In genomic region chr15:70169147-70169546, GRCh38 we compare ENCODE assay signal across 29 cellular contexts.
"Had no signal": no experiment of that assay in that cellular context is flagged by ENCODE, and none has a peak within 500 bp of the region (broad histone marks: within the 10 kb centered on the region; RNA-seq: fewer than 3 reads in every experiment).

No MANE protein-coding gene starts in this region.

- H3K27me3 ChIP-seq: left lung, neutrophil, ovary, stomach, testis, thyroid gland, transverse colon, uterus had no signal

- H3K4me2 ChIP-seq: neural progenitor cell had no signal

- H3K36me3 ChIP-seq: left lung, neural progenitor cell, neutrophil, ovary, prostate gland, stomach, thyroid gland, transverse colon, uterus had no signal

- H2AFZ ChIP-seq: neural progenitor cell had no signal

- H3K9ac ChIP-seq: neural progenitor cell had no signal

- H3K9me3 ChIP-seq: left lung, mucosa of descending colon, neutrophil, ovary, prostate gland, testis, thyroid gland, transverse colon, uterus had no signal

- DNase-seq: head of caudate nucleus; hippocampal formation; kidney; left colon; left lung; midbrain; mucosa of descending colon; naive thymus-derived CD4-positive, alpha-beta T cell; nephron progenitor cell; occipital lobe; ovary; retina; right cardiac atrium; stimulated activated CD4-positive, alpha-beta T cell treated with anti-CD3 and anti-CD28 coated beads, Interleukin-12 subunit alpha, Interleukin-12 subunit beta, amount 100 ng/mL, for 4 hours; stimulated activated CD4-positive, alpha-beta T cell treated with anti-CD3 and anti-CD28 coated beads, Interleukin-15, amount 100 ng/mL, for 24 hours; stimulated activated CD4-positive, alpha-beta T cell treated with anti-CD3 and anti-CD28 coated beads, Interleukin-2, amount 100 ng/mL, for 24 hours; stimulated activated CD4-positive, alpha-beta T cell treated with anti-CD3 and anti-CD28 coated beads, Interleukin-4, amount 100 ng/mL, for 1 hour; stimulated activated naive B cell treated with anti-CD40 and anti-IgM and Interleukin-4, amounts not matched to agents 10 μg/mL and 1 μg/mL and 100 μg/mL, for 72 hours; stimulated activated naive CD8-positive, alpha-beta T cell treated with anti-CD3 and anti-CD28 coated beads, Interleukin-15, Interleukin-2, amounts not matched to agents 100 U/mL and 50 U/mL, for 24 hours; stomach; testis; thyroid gland; transverse colon; uterus had no signal

- H3K4me3 ChIP-seq: left lung, lung, mucosa of descending colon, neural progenitor cell, ovary, prostate gland, skin epidermis, stomach, testis, thyroid gland, transverse colon, uterus had no signal

- H3K4me1 ChIP-seq: prostate gland had no signal

- H3K27ac ChIP-seq: left lung, neural progenitor cell, neutrophil, ovary, prostate gland, skin epidermis, stomach, testis, thyroid gland, transverse colon, uterus had no signal
